1 cellular context compared by ENCODE assay signal in genomic region chr9:114117614-114117995, GRCh38.
TF ChIP-seq lines count a peak whose summit lies in the region.

No MANE protein-coding gene starts in this region.

TF ChIP-seq in HepG2, 621 proteins besides CTCF, POLR2A, EP300 and RAD21 (continues in another document):
- no peak for TF ChIP-seq GABPA (IDR thresholded peaks at IDR 0.05; ENCODE audit: low read depth, low read length)
- no peak for TF ChIP-seq GABPA (CRISPR knock-in tag; IDR thresholded peaks at IDR 0.05; ENCODE audit: low read depth)
- TF ChIP-seq STAG1 (CRISPR knock-in tag; IDR thresholded peaks at IDR 0.05) = no peak; the same call in 1 of the 2 replicates
- no peak for TF ChIP-seq ZNF879 (CRISPR knock-in tag; IDR thresholded peaks at IDR 0.05)
- TF ChIP-seq TOE1 (CRISPR knock-in tag; IDR thresholded peaks at IDR 0.05) = no peak
- no peak for TF ChIP-seq ESRRA (CRISPR knock-in tag; IDR thresholded peaks at IDR 0.05; ENCODE audit: low read depth)
- TF ChIP-seq, protein P1, sequence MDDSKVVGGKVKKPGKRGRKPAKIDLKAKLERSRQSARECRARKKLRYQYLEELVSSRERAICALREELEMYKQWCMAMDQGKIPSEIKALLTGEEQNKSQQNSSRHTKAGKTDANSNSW (CRISPR knock-in tag; IDR thresholded peaks at IDR 0.05; ENCODE audit: borderline replicate concordance) = no peak
- no peak for TF ChIP-seq RBM39 (IDR thresholded peaks at IDR 0.05; ENCODE audit: low read depth, low read length, poor library complexity, severe bottlenecking)
- peak; percentile 48 for TF ChIP-seq PAXIP1 (CRISPR knock-in tag; conservative IDR thresholded peaks at IDR 0.05)
- no peak for TF ChIP-seq ZNF335 (CRISPR knock-in tag; IDR thresholded peaks at IDR 0.05)
- no peak for TF ChIP-seq WIZ (CRISPR knock-in tag; IDR thresholded peaks at IDR 0.05)
- TF ChIP-seq SMAD3 (CRISPR knock-in tag; IDR thresholded peaks at IDR 0.05) = no peak
- TF ChIP-seq, protein P2, sequence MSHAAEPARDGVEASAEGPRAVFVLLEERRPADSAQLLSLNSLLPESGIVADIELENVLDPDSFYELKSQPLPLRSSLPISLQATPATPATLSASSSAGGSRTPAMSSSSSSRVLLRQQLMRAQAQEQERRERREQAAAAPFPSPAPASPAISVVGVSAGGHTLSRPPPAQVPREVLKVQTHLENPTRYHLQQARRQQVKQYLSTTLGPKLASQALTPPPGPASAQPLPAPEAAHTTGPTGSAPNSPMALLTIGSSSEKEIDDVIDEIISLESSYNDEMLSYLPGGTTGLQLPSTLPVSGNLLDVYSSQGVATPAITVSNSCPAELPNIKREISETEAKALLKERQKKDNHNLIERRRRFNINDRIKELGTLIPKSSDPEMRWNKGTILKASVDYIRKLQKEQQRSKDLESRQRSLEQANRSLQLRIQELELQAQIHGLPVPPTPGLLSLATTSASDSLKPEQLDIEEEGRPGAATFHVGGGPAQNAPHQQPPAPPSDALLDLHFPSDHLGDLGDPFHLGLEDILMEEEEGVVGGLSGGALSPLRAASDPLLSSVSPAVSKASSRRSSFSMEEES (CRISPR knock-in tag; IDR thresholded peaks at IDR 0.05) = no peak
- no peak for TF ChIP-seq TBP (CRISPR knock-in tag; IDR thresholded peaks at IDR 0.05)
- no peak for TF ChIP-seq IRF2 (CRISPR knock-in tag; IDR thresholded peaks at IDR 0.05)
- no peak for TF ChIP-seq ZNF619 (CRISPR knock-in tag; IDR thresholded peaks at IDR 0.05)
- TF ChIP-seq NFYB (CRISPR knock-in tag; IDR thresholded peaks at IDR 0.05) = no peak
- TF ChIP-seq ZNF652 (CRISPR knock-in tag; IDR thresholded peaks at IDR 0.05; ENCODE audit: borderline replicate concordance, low read depth) = peak; percentile 68; the same call in 1 of the 2 replicates
- TF ChIP-seq FOXK1 (CRISPR knock-in tag; IDR thresholded peaks at IDR 0.05; ENCODE audit: borderline replicate concordance, low read depth) = peak; percentile 30; the same call in 1 of the 2 replicates
- TF ChIP-seq ZBTB43 (CRISPR knock-in tag; conservative IDR thresholded peaks at IDR 0.05) = no peak
- no peak for TF ChIP-seq JDP2 (CRISPR knock-in tag; IDR thresholded peaks at IDR 0.05; ENCODE audit: borderline replicate concordance)
- no peak for TF ChIP-seq ZNF501 (CRISPR knock-in tag; IDR thresholded peaks at IDR 0.05)
- no peak for TF ChIP-seq AGO1 (IDR thresholded peaks at IDR 0.05; ENCODE audit: low read depth, low read length, poor library complexity, severe bottlenecking)
- TF ChIP-seq ZNF75D (CRISPR knock-in tag; IDR thresholded peaks at IDR 0.05; ENCODE audit: borderline replicate concordance) = no peak
- TF ChIP-seq MXD4 (CRISPR knock-in tag; IDR thresholded peaks at IDR 0.05) = no peak
- no peak for TF ChIP-seq SAP130 (CRISPR knock-in tag; IDR thresholded peaks at IDR 0.05; ENCODE audit: low read depth)
- TF ChIP-seq, protein P3, sequence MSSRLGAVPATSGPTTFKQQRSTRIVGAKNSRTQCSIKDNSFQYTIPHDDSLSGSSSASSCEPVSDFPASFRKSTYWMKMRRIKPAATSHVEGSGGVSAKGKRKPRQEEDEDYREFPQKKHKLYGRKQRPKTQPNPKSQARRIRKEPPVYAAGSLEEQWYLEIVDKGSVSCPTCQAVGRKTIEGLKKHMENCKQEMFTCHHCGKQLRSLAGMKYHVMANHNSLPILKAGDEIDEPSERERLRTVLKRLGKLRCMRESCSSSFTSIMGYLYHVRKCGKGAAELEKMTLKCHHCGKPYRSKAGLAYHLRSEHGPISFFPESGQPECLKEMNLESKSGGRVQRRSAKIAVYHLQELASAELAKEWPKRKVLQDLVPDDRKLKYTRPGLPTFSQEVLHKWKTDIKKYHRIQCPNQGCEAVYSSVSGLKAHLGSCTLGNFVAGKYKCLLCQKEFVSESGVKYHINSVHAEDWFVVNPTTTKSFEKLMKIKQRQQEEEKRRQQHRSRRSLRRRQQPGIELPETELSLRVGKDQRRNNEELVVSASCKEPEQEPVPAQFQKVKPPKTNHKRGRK (CRISPR knock-in tag; IDR thresholded peaks at IDR 0.05) = no peak
- no peak for TF ChIP-seq STAT6 (CRISPR knock-in tag; IDR thresholded peaks at IDR 0.05; ENCODE audit: borderline replicate concordance)
- peak; percentile 83; the same call in 1 of the 2 replicates for TF ChIP-seq ZNF614 (CRISPR knock-in tag; IDR thresholded peaks at IDR 0.05; ENCODE audit: borderline replicate concordance)
- no peak for TF ChIP-seq ZNF343 (CRISPR knock-in tag; IDR thresholded peaks at IDR 0.05)
- no peak for TF ChIP-seq MBNL3 (CRISPR knock-in tag; conservative IDR thresholded peaks at IDR 0.05)
- no peak for TF ChIP-seq SP5 (CRISPR knock-in tag; IDR thresholded peaks at IDR 0.05; ENCODE audit: borderline replicate concordance, low read depth)
- no peak for TF ChIP-seq HMGA1 (CRISPR knock-in tag; conservative IDR thresholded peaks at IDR 0.05)
- TF ChIP-seq MIER2 (CRISPR knock-in tag; IDR thresholded peaks at IDR 0.05) = 0 out of 2 replicates have a peak, but pooled peaks have one; percentile 53
- TF ChIP-seq YEATS4 (CRISPR knock-in tag; IDR thresholded peaks at IDR 0.05; ENCODE audit: borderline replicate concordance) = 0 out of 2 replicates have a peak, but pooled peaks have one; percentile 9
- no peak for TF ChIP-seq MXI1 (IDR thresholded peaks at IDR 0.05; ENCODE audit: borderline replicate concordance, low read depth, low read length)
- no peak for TF ChIP-seq RAD51 (IDR thresholded peaks at IDR 0.05; ENCODE audit: borderline replicate concordance)
- TF ChIP-seq, protein P4, sequence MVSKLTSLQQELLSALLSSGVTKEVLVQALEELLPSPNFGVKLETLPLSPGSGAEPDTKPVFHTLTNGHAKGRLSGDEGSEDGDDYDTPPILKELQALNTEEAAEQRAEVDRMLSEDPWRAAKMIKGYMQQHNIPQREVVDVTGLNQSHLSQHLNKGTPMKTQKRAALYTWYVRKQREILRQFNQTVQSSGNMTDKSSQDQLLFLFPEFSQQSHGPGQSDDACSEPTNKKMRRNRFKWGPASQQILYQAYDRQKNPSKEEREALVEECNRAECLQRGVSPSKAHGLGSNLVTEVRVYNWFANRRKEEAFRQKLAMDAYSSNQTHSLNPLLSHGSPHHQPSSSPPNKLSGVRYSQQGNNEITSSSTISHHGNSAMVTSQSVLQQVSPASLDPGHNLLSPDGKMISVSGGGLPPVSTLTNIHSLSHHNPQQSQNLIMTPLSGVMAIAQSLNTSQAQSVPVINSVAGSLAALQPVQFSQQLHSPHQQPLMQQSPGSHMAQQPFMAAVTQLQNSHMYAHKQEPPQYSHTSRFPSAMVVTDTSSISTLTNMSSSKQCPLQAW (CRISPR knock-in tag; IDR thresholded peaks at IDR 0.05) = no peak; the same call in 1 of the 2 replicates
- no peak for TF ChIP-seq MTA3 (CRISPR knock-in tag; IDR thresholded peaks at IDR 0.05)
- TF ChIP-seq, protein P5, sequence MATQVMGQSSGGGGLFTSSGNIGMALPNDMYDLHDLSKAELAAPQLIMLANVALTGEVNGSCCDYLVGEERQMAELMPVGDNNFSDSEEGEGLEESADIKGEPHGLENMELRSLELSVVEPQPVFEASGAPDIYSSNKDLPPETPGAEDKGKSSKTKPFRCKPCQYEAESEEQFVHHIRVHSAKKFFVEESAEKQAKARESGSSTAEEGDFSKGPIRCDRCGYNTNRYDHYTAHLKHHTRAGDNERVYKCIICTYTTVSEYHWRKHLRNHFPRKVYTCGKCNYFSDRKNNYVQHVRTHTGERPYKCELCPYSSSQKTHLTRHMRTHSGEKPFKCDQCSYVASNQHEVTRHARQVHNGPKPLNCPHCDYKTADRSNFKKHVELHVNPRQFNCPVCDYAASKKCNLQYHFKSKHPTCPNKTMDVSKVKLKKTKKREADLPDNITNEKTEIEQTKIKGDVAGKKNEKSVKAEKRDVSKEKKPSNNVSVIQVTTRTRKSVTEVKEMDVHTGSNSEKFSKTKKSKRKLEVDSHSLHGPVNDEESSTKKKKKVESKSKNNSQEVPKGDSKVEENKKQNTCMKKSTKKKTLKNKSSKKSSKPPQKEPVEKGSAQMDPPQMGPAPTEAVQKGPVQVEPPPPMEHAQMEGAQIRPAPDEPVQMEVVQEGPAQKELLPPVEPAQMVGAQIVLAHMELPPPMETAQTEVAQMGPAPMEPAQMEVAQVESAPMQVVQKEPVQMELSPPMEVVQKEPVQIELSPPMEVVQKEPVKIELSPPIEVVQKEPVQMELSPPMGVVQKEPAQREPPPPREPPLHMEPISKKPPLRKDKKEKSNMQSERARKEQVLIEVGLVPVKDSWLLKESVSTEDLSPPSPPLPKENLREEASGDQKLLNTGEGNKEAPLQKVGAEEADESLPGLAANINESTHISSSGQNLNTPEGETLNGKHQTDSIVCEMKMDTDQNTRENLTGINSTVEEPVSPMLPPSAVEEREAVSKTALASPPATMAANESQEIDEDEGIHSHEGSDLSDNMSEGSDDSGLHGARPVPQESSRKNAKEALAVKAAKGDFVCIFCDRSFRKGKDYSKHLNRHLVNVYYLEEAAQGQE (IDR thresholded peaks at IDR 0.05; ENCODE audit: borderline replicate concordance in 1 of 2, low read depth in 1 of 2, low read length in 2 of 2) = no peak
- TF ChIP-seq, protein P6, sequence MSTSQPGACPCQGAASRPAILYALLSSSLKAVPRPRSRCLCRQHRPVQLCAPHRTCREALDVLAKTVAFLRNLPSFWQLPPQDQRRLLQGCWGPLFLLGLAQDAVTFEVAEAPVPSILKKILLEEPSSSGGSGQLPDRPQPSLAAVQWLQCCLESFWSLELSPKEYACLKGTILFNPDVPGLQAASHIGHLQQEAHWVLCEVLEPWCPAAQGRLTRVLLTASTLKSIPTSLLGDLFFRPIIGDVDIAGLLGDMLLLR (CRISPR knock-in tag; IDR thresholded peaks at IDR 0.05) = no peak
- TF ChIP-seq ZBTB1 (CRISPR knock-in tag; IDR thresholded peaks at IDR 0.05; ENCODE audit: borderline replicate concordance) = no peak
- TF ChIP-seq, protein P7, sequence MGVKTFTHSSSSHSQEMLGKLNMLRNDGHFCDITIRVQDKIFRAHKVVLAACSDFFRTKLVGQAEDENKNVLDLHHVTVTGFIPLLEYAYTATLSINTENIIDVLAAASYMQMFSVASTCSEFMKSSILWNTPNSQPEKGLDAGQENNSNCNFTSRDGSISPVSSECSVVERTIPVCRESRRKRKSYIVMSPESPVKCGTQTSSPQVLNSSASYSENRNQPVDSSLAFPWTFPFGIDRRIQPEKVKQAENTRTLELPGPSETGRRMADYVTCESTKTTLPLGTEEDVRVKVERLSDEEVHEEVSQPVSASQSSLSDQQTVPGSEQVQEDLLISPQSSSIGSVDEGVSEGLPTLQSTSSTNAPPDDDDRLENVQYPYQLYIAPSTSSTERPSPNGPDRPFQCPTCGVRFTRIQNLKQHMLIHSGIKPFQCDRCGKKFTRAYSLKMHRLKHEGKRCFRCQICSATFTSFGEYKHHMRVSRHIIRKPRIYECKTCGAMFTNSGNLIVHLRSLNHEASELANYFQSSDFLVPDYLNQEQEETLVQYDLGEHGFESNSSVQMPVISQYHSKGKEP (CRISPR knock-in tag; IDR thresholded peaks at IDR 0.05) = no peak
